20 cellular contexts compared by ENCODE assay signal in the genomic region with DNA sequence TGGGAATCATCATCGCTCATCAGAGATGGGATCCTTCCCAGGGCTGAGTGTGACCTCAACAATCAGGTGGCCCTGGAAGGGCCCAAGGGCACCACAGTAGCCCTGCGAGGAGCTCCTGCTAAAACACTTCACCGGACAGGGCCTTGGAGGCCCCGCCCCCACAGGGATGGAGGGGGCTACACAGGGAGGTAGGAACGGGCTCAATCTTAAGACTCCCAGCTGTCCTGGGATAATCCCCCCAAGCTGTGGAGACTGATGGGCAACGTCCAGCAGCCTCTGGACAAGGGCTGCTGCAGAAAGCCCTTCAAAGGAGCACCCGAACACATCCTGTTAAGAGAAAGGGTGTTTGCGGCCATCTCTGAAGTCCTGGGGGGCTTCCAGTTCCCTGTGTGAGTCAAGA.
DNase-seq lines count a peak whose midpoint lies in the region; ATAC-seq, FAIRE-seq and TF ChIP-seq lines count a peak whose summit lies in the region.
"Had no signal": no experiment of that assay in that cellular context is flagged by ENCODE, and none has a peak within 500 bp of the region (broad histone marks: within the 10 kb centered on the region; RNA-seq: fewer than 3 reads in every experiment).

No MANE protein-coding gene starts in this region.

- H2AFZ ChIP-seq in GM23338 (no peak overlapping the region), H1 (ENCODE audit: low read length) (no peak overlapping the region), osteoblast (ENCODE audit: low read length) (no peak overlapping the region)

- WGBS in H1 (ENCODE audit: extremely low coverage in 1 of 2, insufficient coverage in 1 of 2, insufficient read length in 1 of 2, insufficient replicate concordance in 2 of 2, low coverage in 1 of 2, low lambda C conversion rate in 2 of 2, missing lambda C conversion rate in 1 of 2), 2 experiments, result 94% methylated on average over 8 of the region's 8 CpGs; no CpG with 5 or more reads in 1 of the 2 experiments

- H2BK12ac ChIP-seq in H1 (ENCODE audit: low read depth, low read length), result 0 out of 2 replicates have a peak overlapping the region, but pooled peaks have one; percentile 1

- H3K23ac ChIP-seq in H1 (ENCODE audit: insufficient read length), result no peak overlapping the region

- H4K20me1 ChIP-seq in GM23338 (replicated peaks; ENCODE audit: insufficient read depth) (no peaks in the 10 kb centered on the region; the same call in none of the 2 replicates), H1 (replicated peaks in 1 of 2; ENCODE audit: control insufficient read depth in 1 of 2, insufficient read depth in 2 of 2, low read length in 2 of 2) (peaks cover 12% of the 10 kb centered on the region in 2 experiments), osteoblast (ENCODE audit: insufficient read depth, low read length) (peaks cover 8% of the 10 kb centered on the region)

- H2BK5ac ChIP-seq in H1 (ENCODE audit: low read depth, low read length), result 0 out of 2 replicates have a peak overlapping the region, but pooled peaks have one; percentile 2

- no peaks in the 10 kb centered on the region for H3K36me3 ChIP-seq in GM23338 (ENCODE audit: insufficient read depth)
- H3K36me3 ChIP-seq in WERI-Rb-1, result no peaks in the 10 kb centered on the region
- H3K36me3 ChIP-seq in H1 (ENCODE audit: control insufficient read depth in 2 of 4, insufficient read depth in 4 of 4, low read length in 3 of 4), result no peaks in the 10 kb centered on the region
- H3K36me3 ChIP-seq in osteoblast (ENCODE audit: insufficient read depth, low read length), result no peaks in the 10 kb centered on the region
- no peaks in the 10 kb centered on the region for H3K36me3 ChIP-seq in right atrium auricular region
- H3K36me3 ChIP-seq: BE2C had no signal

- 0 out of 2 replicates have a peak overlapping the region, but pooled peaks have one; percentile 53 for H2AK5ac ChIP-seq in H1 (ENCODE audit: low read depth, low read length)

- H3K4me3 Mint-ChIP-seq in GM23338, result no peak overlapping the region
- H3K4me3 Mint-ChIP-seq: CD14-positive monocyte; CD4-positive, alpha-beta memory T cell had no signal

- H3K23me2 ChIP-seq in H1 (ENCODE audit: low read depth, low read length), result no peaks in the 10 kb centered on the region

- no peaks in the 10 kb centered on the region for H3K9me3 ChIP-seq in WERI-Rb-1 (ENCODE audit: severe bottlenecking)
- H3K9me3 ChIP-seq in H1 (ENCODE audit: insufficient read depth in 2 of 2, low read depth in 1 of 2, low read length in 1 of 2), result no peaks in the 10 kb centered on the region
- H3K9me3 ChIP-seq in osteoblast (ENCODE audit: low read depth, low read length), result no peaks in the 10 kb centered on the region
- H3K9me3 ChIP-seq in right atrium auricular region, result no peaks in the 10 kb centered on the region
- H3K9me3 ChIP-seq: BE2C had no signal

- TF ChIP-seq CTCF in GM23338 (conservative IDR thresholded peaks at IDR 0.05; ENCODE audit: low read depth in 2 of 2) (no peak), WERI-Rb-1 (IDR thresholded peaks at IDR 0.05; ENCODE audit: low read depth, low read length) (no peak), H1 (IDR thresholded peaks at IDR 0.05; ENCODE audit: control extremely low read depth in 1 of 3, insufficient read depth in 1 of 3, low read depth in 1 of 3, low read length in 3 of 3) (no peak), osteoblast (IDR thresholded peaks at IDR 0.05; ENCODE audit: extremely low read depth, low read depth, low read length) (no peak), right atrium auricular region (IDR thresholded peaks at IDR 0.05) (no peak)

- no peak overlapping the region for H3K9ac ChIP-seq in H1 (replicated peaks in 1 of 4; ENCODE audit: extremely low read depth in 1 of 4, low read depth in 3 of 4, low read length in 3 of 4)

- no peak for TF ChIP-seq EP300 in H1 (IDR thresholded peaks at IDR 0.05; ENCODE audit: borderline replicate concordance in 1 of 2, low read depth in 2 of 2, low read length in 2 of 2)

- H3K14ac ChIP-seq in H1 (ENCODE audit: insufficient read length), result no peak overlapping the region

- TF ChIP-seq RAD21 in H1 (IDR thresholded peaks at IDR 0.05 in 1 of 2, conservative IDR thresholded peaks at IDR 0.05 in 1 of 2; ENCODE audit: low read depth in 2 of 2, low read length in 2 of 2), result no peak

- H3K27me3 ChIP-seq in GM23338 (ENCODE audit: insufficient read depth) (no peaks in the 10 kb centered on the region), WERI-Rb-1 (ENCODE audit: insufficient read depth, low read depth, severe bottlenecking) (no peaks in the 10 kb centered on the region), H1 (replicated peaks in 1 of 4; ENCODE audit: control insufficient read depth in 3 of 4, extremely low read depth in 1 of 4, insufficient read depth in 3 of 4, low read length in 3 of 4) (no peaks in the 10 kb centered on the region), osteoblast (ENCODE audit: insufficient read depth, low read length) (no peaks in the 10 kb centered on the region), right atrium auricular region (no peaks in the 10 kb centered on the region)
- H3K27me3 ChIP-seq: BE2C had no signal

- no peak overlapping the region for H3K56ac ChIP-seq in H1 (replicated peaks; ENCODE audit: insufficient read length, low read depth, low read length)

- no peaks in the 10 kb centered on the region for H3K9me2 ChIP-seq in GM23338 (ENCODE audit: insufficient read depth)

- H2BK20ac ChIP-seq in H1 (ENCODE audit: low read length), result no peak overlapping the region

- H3K36me3 Mint-ChIP-seq in GM23338 (ENCODE audit: low read depth), result no peaks in the 10 kb centered on the region; the same call in 2 of the 3 replicates
- H3K36me3 Mint-ChIP-seq: CD14-positive monocyte; CD4-positive, alpha-beta memory T cell had no signal

- no peak overlapping the region for H4K8ac ChIP-seq in H1 (ENCODE audit: extremely low read depth, insufficient read depth, low read length)

- H3K79me2 ChIP-seq in GM23338 (replicated peaks; ENCODE audit: insufficient read depth) (peaks cover 26% of the 10 kb centered on the region), H1 (ENCODE audit: control insufficient read depth in 1 of 2, insufficient read depth in 2 of 2, low read length in 2 of 2) (peaks cover 3 to 68% of the 10 kb centered on the region in 2 experiments; a peak in 3 of 4 replicates), osteoblast (ENCODE audit: insufficient read depth, low read length) (no peaks in the 10 kb centered on the region)

- no peak overlapping the region for H3K18ac ChIP-seq in H1 (ENCODE audit: extremely low read depth, low read length)

- ATAC-seq in GM23338, result peak; percentile 20
- ATAC-seq in HG02623 (IDR thresholded peaks at IDR 0.05; ENCODE audit: unreplicated experiment), result no peak
- ATAC-seq: GM12878, K562 had no signal

- H3K27ac ChIP-seq in GM23338 (ENCODE audit: low read depth) (0 out of 2 replicates have a peak overlapping the region, but pooled peaks have one; percentile 45), WERI-Rb-1 (peak overlapping the region; percentile 29; the same call in 1 of the 2 replicates), H1 (ENCODE audit: low read depth, low read length) (no peak overlapping the region), osteoblast (ENCODE audit: low read depth, low read length) (no peak overlapping the region), right atrium auricular region (no peak overlapping the region)
- H3K27ac ChIP-seq: HL-60 had no signal

- no peak for FAIRE-seq in H1 (lab: Jason Lieb, UNC)
- FAIRE-seq: A204.1, GM12878, K562 had no signal

- H4K5ac ChIP-seq in H1 (ENCODE audit: insufficient read length, low read depth, low read length), result no peak overlapping the region

- H4K91ac ChIP-seq in H1 (replicated peaks; ENCODE audit: insufficient read length, low read length), result no peak overlapping the region

- no peak for TF ChIP-seq POLR2A in H1 (IDR thresholded peaks at IDR 0.05; ENCODE audit: control extremely low read depth in 1 of 2, low read depth in 2 of 2, low read length in 2 of 2)

- no peak overlapping the region for H3K27ac Mint-ChIP-seq in GM23338
- H3K27ac Mint-ChIP-seq: CD14-positive monocyte; CD4-positive, alpha-beta memory T cell had no signal

- no peak overlapping the region for H3K4ac ChIP-seq in H1 (replicated peaks; ENCODE audit: insufficient read length, low read depth, low read length)

- H3K4me2 ChIP-seq in GM23338, result no peak overlapping the region
- H3K4me2 ChIP-seq in H1 (ENCODE audit: insufficient read depth in 1 of 2, low read depth in 2 of 2, low read length in 2 of 2), result no peak overlapping the region
- H3K4me2 ChIP-seq in osteoblast (ENCODE audit: insufficient read depth, low read length), result no peak overlapping the region

- H3K4me1 Mint-ChIP-seq in GM23338, result peaks cover 58% of the 10 kb centered on the region
- H3K4me1 Mint-ChIP-seq: CD14-positive monocyte; CD4-positive, alpha-beta memory T cell had no signal

- H3K4me3 ChIP-seq in GM23338 (no peak overlapping the region), WERI-Rb-1 (ENCODE audit: low read depth, low read length) (no peak overlapping the region), H1 (ENCODE audit: extremely low read depth in 1 of 4, insufficient read depth in 2 of 4, low read depth in 3 of 4, low read length in 4 of 4) (no peak overlapping the region), osteoblast (ENCODE audit: insufficient read depth, low read length) (no peak overlapping the region), right atrium auricular region (no peak overlapping the region)
- H3K4me3 ChIP-seq: GM12878, K562 had no signal

- H3K79me1 ChIP-seq in H1 (ENCODE audit: low read depth, low read length), result peaks cover 35% of the 10 kb centered on the region

- H3K9me3 Mint-ChIP-seq in GM23338, result no peaks in the 10 kb centered on the region
- H3K9me3 Mint-ChIP-seq: CD4-positive, alpha-beta memory T cell had no signal

- POLR2A ChIA-PET in H1 (lab: Charles Lee; ENCODE audit: partially characterized antibody), result interaction anchor here (1.0 to 1.6 kb wide), 2 partner anchors 23 to 27 kb away, joined by 4 to 5 read pairs; no protein-coding TSS in a partner anchor

- peaks cover 3% of the 10 kb centered on the region; the same call in 1 of the 2 replicates for H3F3A ChIP-seq in GM23338 (replicated peaks; ENCODE audit: low read depth)

- CTCF ChIA-PET in H1 (lab: Charles Lee; ENCODE audit: partially characterized antibody), result interaction anchor here (0.6 to 3.6 kb wide), 8 partner anchors 10 to 230 kb away, joined by 3 to 25 read pairs (median 8); partner anchors contain the start of gene CNEP1R1

- H2BK15ac ChIP-seq in H1 (ENCODE audit: low read length), result peak overlapping the region; percentile 10; the same call in 1 of the 2 replicates

- H2BK120ac ChIP-seq in H1 (replicated peaks; ENCODE audit: low read depth, low read length), result no peak overlapping the region

- DNase-seq in GM23338 (ENCODE audit: low spot score) (no peak), WERI-Rb-1 (peak; percentile 76), H1 (ENCODE audit: low read depth in 1 of 2, low spot score in 2 of 2) (no peak), osteoblast (ENCODE audit: insufficient read length, low spot score, missing footprints) (peak; percentile 21), right atrium auricular region (ENCODE audit: low spot score) (no peak), NOMO-1 treated with DMSO at 0.1 percent for 48 hours (lab: John Stamatoyannopoulos, UW; ENCODE audit: unreplicated experiment) (no peak)
- DNase-seq: ACHN; BE2C; Calu3; CD4-positive, alpha-beta memory T cell; DND-41; EL; HCEC 1CT; IMR-90 had no signal

- H3K27me3 Mint-ChIP-seq in GM23338 (ENCODE audit: insufficient read depth, low read depth, poor library complexity), result peaks cover 19% of the 10 kb centered on the region

- H3K4me1 ChIP-seq in GM23338 (ENCODE audit: insufficient read depth) (peaks cover 14% of the 10 kb centered on the region), H1 (replicated peaks in 1 of 4; ENCODE audit: control insufficient read depth in 3 of 4, insufficient read depth in 4 of 4, low read length in 3 of 4) (peaks cover 0 to 12% (median 3%) of the 10 kb centered on the region in 4 experiments; a peak in 6 of 7 replicates), osteoblast (ENCODE audit: insufficient read depth, low read length) (no peaks in the 10 kb centered on the region), right atrium auricular region (no peaks in the 10 kb centered on the region)
- H3K4me1 ChIP-seq: BE2C had no signal

Comparison
In these comparisons a context has a peak if more than half of its experiments do, and no peak if none do; other contexts are left out.
1. DNase-seq: peak in WERI-Rb-1 (single experiment) and osteoblast (single experiment); none in GM23338 (single experiment), H1 (0 of 2), right atrium auricular region (single experiment) and NOMO-1 treated with DMSO at 0.1 percent for 48 hours (single experiment).
2. H3K27ac ChIP-seq: peak in GM23338 (single experiment) and WERI-Rb-1 (single experiment); none in H1 (single experiment), osteoblast (single experiment) and right atrium auricular region (0 of 2).